In genomic region chr14:101947904-101948665, GRCh38 we compare ENCODE assay signal across 1 cellular context.
TF ChIP-seq lines count a peak whose summit lies in the region.

No MANE protein-coding gene starts in this region.

TF ChIP-seq in A549, 52 proteins besides CTCF, POLR2A, EP300 and RAD21 (continued from another document):
- TF ChIP-seq USF2 (IDR thresholded peaks at IDR 0.05): peak; percentile 100
- peak; percentile 89 for TF ChIP-seq KDM5A (IDR thresholded peaks at IDR 0.05)
- no peak; the same call in 1 of the 2 replicates for TF ChIP-seq PBX3 (IDR thresholded peaks at IDR 0.05)
- TF ChIP-seq HOXB13 (CRISPR knock-in tag; IDR thresholded peaks at IDR 0.05; ENCODE audit: low read depth): no peak; the same call in 1 of the 2 replicates
- TF ChIP-seq PHF8 (IDR thresholded peaks at IDR 0.05; ENCODE audit: borderline replicate concordance, low read depth): peak; percentile 37; the same call in 1 of the 2 replicates
- TF ChIP-seq RARB (CRISPR knock-in tag; IDR thresholded peaks at IDR 0.05): no peak
- no peak for TF ChIP-seq MAZ (IDR thresholded peaks at IDR 0.05; ENCODE audit: borderline replicate concordance, low read depth, low read length)
- peak; percentile 79 for TF ChIP-seq GATA3 (IDR thresholded peaks at IDR 0.05; ENCODE audit: borderline replicate concordance)
- TF ChIP-seq JUN (IDR thresholded peaks at IDR 0.05): peak; percentile 87 to 92
- no peak for TF ChIP-seq FOXS1 (CRISPR knock-in tag; IDR thresholded peaks at IDR 0.05)
- TF ChIP-seq EHF (CRISPR knock-in tag; IDR thresholded peaks at IDR 0.05): no peak
- TF ChIP-seq E2F6 (IDR thresholded peaks at IDR 0.05; ENCODE audit: borderline replicate concordance, low read depth): peak; percentile 54
- no peak for TF ChIP-seq ATOH8 (CRISPR knock-in tag; IDR thresholded peaks at IDR 0.05; ENCODE audit: low read depth)
- TF ChIP-seq KDM1A (IDR thresholded peaks at IDR 0.05; ENCODE audit: low read depth): no peak; the same call in 1 of the 2 replicates
- TF ChIP-seq ZSCAN20 (CRISPR knock-in tag; IDR thresholded peaks at IDR 0.05): no peak
- no peak for TF ChIP-seq RFX5 (IDR thresholded peaks at IDR 0.05)
- peak; percentile 42; the same call in 1 of the 2 replicates for TF ChIP-seq MYC (IDR thresholded peaks at IDR 0.05; ENCODE audit: borderline replicate concordance, low read length)
- no peak for TF ChIP-seq HOXA7 (CRISPR knock-in tag; IDR thresholded peaks at IDR 0.05)
- no peak for TF ChIP-seq SREBF2 (IDR thresholded peaks at IDR 0.05)
- no peak for TF ChIP-seq CBX2 (IDR thresholded peaks at IDR 0.05; ENCODE audit: borderline replicate concordance, low read depth)
- 0 out of 2 replicates have a peak, but pooled peaks have one; percentile 15 for TF ChIP-seq BHLHE40 (IDR thresholded peaks at IDR 0.05; ENCODE audit: low read depth, low read length)
- peak; percentile 92 for TF ChIP-seq BCL3 (IDR thresholded peaks at IDR 0.05)
